15 cellular contexts compared by ENCODE assay signal in the genomic region with DNA sequence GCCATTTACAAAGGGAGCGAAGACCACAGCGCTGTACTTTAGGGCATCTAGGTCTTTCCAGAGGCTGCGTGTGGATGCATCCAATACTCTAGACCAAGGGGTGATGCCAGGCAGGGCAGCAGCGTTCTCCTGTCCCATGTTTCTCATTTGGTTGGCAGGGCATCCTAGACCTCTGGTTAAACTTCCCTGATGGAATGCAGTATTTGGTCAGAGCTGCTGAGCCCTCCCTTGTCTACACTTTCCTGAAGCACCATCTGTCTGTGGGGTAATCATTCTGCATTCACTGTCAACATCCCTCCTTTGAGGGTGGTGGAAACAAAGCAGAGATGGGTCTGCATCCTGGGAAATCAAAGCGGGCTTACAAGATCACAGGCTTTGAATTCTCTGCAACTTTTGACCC.
DNase-seq lines count a peak whose midpoint lies in the region; ATAC-seq and TF ChIP-seq lines count a peak whose summit lies in the region.
"Had no signal": no experiment of that assay in that cellular context is flagged by ENCODE, and none has a peak within 500 bp of the region (broad histone marks: within the 10 kb centered on the region; RNA-seq: fewer than 3 reads in every experiment).

No MANE protein-coding gene starts in this region.

- no peaks in the 10 kb centered on the region for H3K27me3 Mint-ChIP-seq in activated CD4-positive, alpha-beta memory T cell treated with anti-CD3 and anti-CD28 coated beads, Interleukin-2, amount 10 ng/mL, durations not matched to agents 7 days and 5 days
- no peaks in the 10 kb centered on the region for H3K27me3 Mint-ChIP-seq in activated CD4-positive, alpha-beta memory T cell treated with anti-CD3 and anti-CD28 coated beads for 36 hours

- POLR2A ChIA-PET in activated CD4-positive, alpha-beta memory T cell treated with anti-CD3 and anti-CD28 coated beads, Interleukin-2, amount 10 ng/mL, durations not matched to agents 7 days and 5 days (lab: Charles Lee), result no interaction called here
- POLR2A ChIA-PET in activated CD4-positive, alpha-beta memory T cell treated with anti-CD3 and anti-CD28 coated beads for 36 hours (lab: Charles Lee), result no interaction called here

- no peak overlapping the region for H3K4me3 Mint-ChIP-seq in activated CD4-positive, alpha-beta memory T cell treated with anti-CD3 and anti-CD28 coated beads, Interleukin-2, amount 10 ng/mL, durations not matched to agents 7 days and 5 days
- no peak overlapping the region for H3K4me3 Mint-ChIP-seq in activated CD4-positive, alpha-beta memory T cell treated with anti-CD3 and anti-CD28 coated beads for 36 hours

- no peaks in the 10 kb centered on the region for H3K36me3 Mint-ChIP-seq in activated CD4-positive, alpha-beta memory T cell treated with anti-CD3 and anti-CD28 coated beads, Interleukin-2, amount 10 ng/mL, durations not matched to agents 7 days and 5 days (ENCODE audit: low read depth)
- H3K36me3 Mint-ChIP-seq in activated CD4-positive, alpha-beta memory T cell treated with anti-CD3 and anti-CD28 coated beads for 36 hours, result peaks cover 6% of the 10 kb centered on the region

- H3K4me1 ChIP-seq in testis, result peaks cover 22% of the 10 kb centered on the region

- no peak for ATAC-seq in activated CD4-positive, CD25-positive, alpha-beta regulatory T cell treated with anti-CD3 and anti-CD28 coated beads, Interleukin-2, amount 50 U/mL, for 24 hours
- ATAC-seq in GM21515 (IDR thresholded peaks at IDR 0.05; ENCODE audit: unreplicated experiment), result no peak

- peak overlapping the region; percentile 29 for H3K27ac Mint-ChIP-seq in activated CD4-positive, alpha-beta memory T cell treated with anti-CD3 and anti-CD28 coated beads, Interleukin-2, amount 10 ng/mL, durations not matched to agents 7 days and 5 days
- H3K27ac Mint-ChIP-seq in activated CD4-positive, alpha-beta memory T cell treated with anti-CD3 and anti-CD28 coated beads for 36 hours, result no peak overlapping the region

- no peak for TF ChIP-seq POLR2A in testis (IDR thresholded peaks at IDR 0.05)

- intact Hi-C loops in activated CD4-positive, alpha-beta memory T cell treated with anti-CD3 and anti-CD28 coated beads for 36 hours (cut with micrococcal nuclease), result no loop called here
- intact Hi-C loops in testis (cut with DNase I; ENCODE audit: low total_unique reads), result no loop called here

- CTCF ChIA-PET in activated CD4-positive, alpha-beta memory T cell treated with anti-CD3 and anti-CD28 coated beads, Interleukin-2, amount 10 ng/mL, durations not matched to agents 7 days and 5 days (lab: Charles Lee), result no interaction called here
- CTCF ChIA-PET in activated CD4-positive, alpha-beta memory T cell treated with anti-CD3 and anti-CD28 coated beads for 36 hours (lab: Charles Lee), result no interaction called here

- H3K36me3 ChIP-seq in KOPT-K1 (ENCODE audit: insufficient read depth, low read length) (peaks cover 16% of the 10 kb centered on the region), testis (ENCODE audit: low read depth, missing control alignments) (no peaks in the 10 kb centered on the region)
- H3K36me3 ChIP-seq: SJSA1 had no signal

- 93 to 96% methylated on average over 5 of the region's 5 CpGs for WGBS in testis, 2 donors

- DNase-seq in activated CD4-positive, alpha-beta memory T cell treated with anti-CD3 and anti-CD28 coated beads, Interleukin-2, amount 10 ng/mL, durations not matched to agents 7 days and 5 days, result no peak
- DNase-seq in activated CD4-positive, alpha-beta memory T cell treated with anti-CD3 and anti-CD28 coated beads for 36 hours, result no peak
- peak; percentile 43 for DNase-seq in fibroblast of gingiva (ENCODE audit: low read depth)
- peak; percentile 6 for DNase-seq in testis
- no peak for DNase-seq in SIG-M5 (lab: John Stamatoyannopoulos, UW)
- DNase-seq: EL, H7, NCI-H1105, NCI-H1694, RPMI8226 had no signal

- H3K9me3 Mint-ChIP-seq in activated CD4-positive, alpha-beta memory T cell treated with anti-CD3 and anti-CD28 coated beads, Interleukin-2, amount 10 ng/mL, durations not matched to agents 7 days and 5 days, result no peaks in the 10 kb centered on the region
- no peaks in the 10 kb centered on the region for H3K9me3 Mint-ChIP-seq in activated CD4-positive, alpha-beta memory T cell treated with anti-CD3 and anti-CD28 coated beads for 36 hours

- H3K27ac ChIP-seq in KOPT-K1 (ENCODE audit: low read depth, low read length, poor library complexity, severe bottlenecking), result peak overlapping the region; percentile 77
- no peak overlapping the region for H3K27ac ChIP-seq in testis
- H3K27ac ChIP-seq: C4-2B, SJSA1 had no signal

- no peaks in the 10 kb centered on the region for H3K27me3 ChIP-seq in testis
- H3K27me3 ChIP-seq: SJSA1 had no signal

- H3K4me1 Mint-ChIP-seq in activated CD4-positive, alpha-beta memory T cell treated with anti-CD3 and anti-CD28 coated beads, Interleukin-2, amount 10 ng/mL, durations not matched to agents 7 days and 5 days, result peaks cover 21% of the 10 kb centered on the region
- peaks cover 35% of the 10 kb centered on the region for H3K4me1 Mint-ChIP-seq in activated CD4-positive, alpha-beta memory T cell treated with anti-CD3 and anti-CD28 coated beads for 36 hours (ENCODE audit: low read depth)

- no peak for TF ChIP-seq CTCF in testis (IDR thresholded peaks at IDR 0.05)

- H3K4me3 ChIP-seq in testis, result no peak overlapping the region
- H3K4me3 ChIP-seq: SJSA1 had no signal

- H3K9me3 ChIP-seq in KOPT-K1 (ENCODE audit: insufficient read depth, low read length, poor library complexity, severe bottlenecking) (no peaks in the 10 kb centered on the region), testis (no peaks in the 10 kb centered on the region)
- H3K9me3 ChIP-seq: SJSA1 had no signal

Comparison
In these comparisons a context has a peak if more than half of its experiments do, and no peak if none do; other contexts are left out.
1. DNase-seq: peak in fibroblast of gingiva (single experiment) and testis (single experiment); none in activated CD4-positive, alpha-beta memory T cell treated with anti-CD3 and anti-CD28 coated beads, Interleukin-2, amount 10 ng/mL, durations not matched to agents 7 days and 5 days (single experiment), activated CD4-positive, alpha-beta memory T cell treated with anti-CD3 and anti-CD28 coated beads for 36 hours (single experiment) and SIG-M5 (single experiment).